Comparison of ENCODE assay signal across 8 cellular contexts in genomic region chr5:14581333-14581890, GRCh38. TPM values are rescaled to one million over a fixed set of nuclear protein-coding genes. Genes with fewer than 3 reads are reported as not detected.
DNase-seq lines count a peak whose midpoint lies in the region; ATAC-seq and TF ChIP-seq lines count a peak whose summit lies in the region.

Gene OTULINL (plus strand): TSS chr5:14581792. CDS start chr5:14581895, 103 bp downstream.

- no peak for TF ChIP-seq CTCF in GM12864 (IDR thresholded peaks at IDR 0.05; ENCODE audit: low read depth, low read length, missing control alignments)
- TF ChIP-seq CTCF in prostate gland (IDR thresholded peaks at IDR 0.05) = no peak
- TF ChIP-seq CTCF in upper lobe of right lung (IDR thresholded peaks at IDR 0.05) = no peak

- peak within 1 kb of the TSS; percentile 89 to 90 for H3K27ac Mint-ChIP-seq in T-cell

- 1% methylated on average over 23 of the region's 57 CpGs for WGBS in prostate gland

- H3K36me3 Mint-ChIP-seq in T-cell = no peaks in the 10 kb centered on the region

- peaks cover 42 to 46% (median 45%) of the 10 kb centered on the region in 3 donors for H3K4me1 Mint-ChIP-seq in T-cell

- peak within 1 kb of the TSS; percentile 77 to 85 (median 85) for H3K4me3 Mint-ChIP-seq in T-cell

- POLR2A ChIA-PET in T-cell (lab: Charles Lee) = interaction anchor here in 1 of 2 donors (0.6 kb wide), 1 partner anchor 12 kb away, joined by 3 read pairs; no protein-coding TSS in a partner anchor

- H3K27ac ChIP-seq in prostate gland = peak within 1 kb of the TSS; percentile 84 to 88
- peak within 1 kb of the TSS; percentile 90 for H3K27ac ChIP-seq in upper lobe of right lung

- CTCF ChIA-PET in T-cell (lab: Charles Lee) = interaction anchor here (0.6 to 3.0 kb wide), 5 partner anchors 67 to 913 kb away, joined by 3 to 16 read pairs (median 4); no protein-coding TSS in a partner anchor

- no peaks in the 10 kb centered on the region for H3K9me3 Mint-ChIP-seq in T-cell

- H3K36me3 ChIP-seq in prostate gland = no peaks in the 10 kb centered on the region
- no peaks in the 10 kb centered on the region for H3K36me3 ChIP-seq in upper lobe of right lung

- intact Hi-C loops in left cardiac atrium (cut with DNase I) = no loop called here
- intact Hi-C loops in prostate gland (cut with DNase I) = loop anchor here (5.0 kb wide), 1 partner anchor 184 kb away; no protein-coding TSS in a partner anchor
- intact Hi-C loops in upper lobe of right lung (cut with DNase I) = no loop called here

- DNase-seq in GM12864 (ENCODE audit: low read depth) (no peak), NCI-H1105 (lab: John Stamatoyannopoulos, UW) (peak; percentile 88), T-cell (peak; percentile 67 to 90 (median 84)), left cardiac atrium (peak; percentile 90), prostate gland (ENCODE audit: low spot score) (peak; percentile 86), upper lobe of right lung (peak; percentile 95)
- DNase-seq in activated naive CD8-positive, alpha-beta T cell treated with anti-CD3 and anti-CD28 coated beads, Interleukin-2, amount 50 U/mL, for 16 hours (ENCODE audit: low read depth, low spot score) = peak; percentile 74

- H3K9me3 ChIP-seq in prostate gland (no peaks in the 10 kb centered on the region), upper lobe of right lung (no peaks in the 10 kb centered on the region)

- ATAC-seq in HG02623 (IDR thresholded peaks at IDR 0.05; ENCODE audit: unreplicated experiment) (peak; percentile 98), T-cell (replicated peaks in 1 of 4) (peak; percentile 87 to 91 (median 89)), left cardiac atrium (peak; percentile 98), upper lobe of right lung (peak; percentile 95)

- no peaks in the 10 kb centered on the region for H3K4me1 ChIP-seq in prostate gland (replicated peaks)
- peaks cover 8% of the 10 kb centered on the region for H3K4me1 ChIP-seq in upper lobe of right lung

- no peaks in the 10 kb centered on the region for H3K27me3 Mint-ChIP-seq in T-cell

- TF ChIP-seq POLR2A in prostate gland (IDR thresholded peaks at IDR 0.05) = peak; percentile 25

- H3K27me3 ChIP-seq in prostate gland (replicated peaks; ENCODE audit: insufficient read depth) (no peaks in the 10 kb centered on the region), upper lobe of right lung (no peaks in the 10 kb centered on the region)

- peak within 1 kb of the TSS; percentile 56 for H3K4me3 ChIP-seq in GM12864 (ENCODE audit: low read depth, low read length)
- peak within 1 kb of the TSS; percentile 89 for H3K4me3 ChIP-seq in prostate gland
- H3K4me3 ChIP-seq in upper lobe of right lung = peak within 1 kb of the TSS; percentile 79

RNA-seq across cellular contexts. Expression of gene OTULINL, which starts in this region (rescaled TPM):
- 10 to 100 TPM; 30.0 to 50.1 (median 32.6) TPM for total RNA-seq in T-cell
- 10 to 100 TPM in 1 of 2 donors, 1 to 10 TPM in 1; 4.9 to 12.9 TPM for total RNA-seq in left cardiac atrium
- 10 to 100 TPM; 12.4 to 20.6 TPM for total RNA-seq in prostate gland
- total RNA-seq in upper lobe of right lung = 104 TPM
